Comparison of ENCODE assay signal across 8 cellular contexts in the genomic region with DNA sequence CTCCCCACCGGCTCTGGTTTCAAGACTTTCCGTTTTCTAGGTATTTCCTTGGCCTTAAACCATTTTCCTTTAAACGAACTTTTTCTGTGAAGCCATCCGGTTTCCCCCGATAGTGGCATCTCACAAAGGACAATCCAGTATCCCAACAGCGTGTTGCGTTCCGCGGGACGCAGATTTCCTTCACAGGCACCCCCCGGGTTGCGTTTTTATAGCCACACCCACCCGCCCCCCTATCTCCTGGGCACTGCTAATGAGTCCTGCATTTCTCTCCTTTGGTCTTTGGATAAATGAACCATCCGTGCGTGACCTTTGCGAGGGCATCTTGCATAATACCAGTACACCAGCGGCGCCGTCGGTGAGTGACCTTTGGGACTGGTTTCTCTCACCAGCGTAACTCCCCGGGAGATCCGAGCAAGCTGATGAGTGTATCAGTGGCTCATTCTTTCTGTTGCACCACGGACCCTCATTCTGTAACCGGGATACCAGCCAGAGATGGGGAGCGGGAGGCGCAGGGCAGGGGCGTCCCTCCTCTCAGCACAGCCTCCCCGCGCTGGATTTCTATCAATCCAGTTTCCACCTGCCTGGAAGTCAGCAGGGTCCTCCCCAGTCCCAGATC. TPM values are rescaled to one million over a fixed set of nuclear protein-coding genes. Genes with fewer than 3 reads are reported as not detected.
DNase-seq lines count a peak whose midpoint lies in the region; ATAC-seq, FAIRE-seq and TF ChIP-seq lines count a peak whose summit lies in the region.

No MANE protein-coding gene starts in this region.

- H3K4me3 Mint-ChIP-seq in CD4-positive, alpha-beta T cell = peak overlapping the region; percentile 91
- H3K4me3 Mint-ChIP-seq in activated B cell treated with CpG ODN at 0.5 μM for 24 hours = peak overlapping the region; percentile 90

- no peak for TF ChIP-seq CTCF in CD4-positive, alpha-beta T cell (IDR thresholded peaks at IDR 0.05)
- no peak for TF ChIP-seq CTCF in activated B cell treated with CpG ODN at 0.5 μM for 24 hours (IDR thresholded peaks at IDR 0.05)
- TF ChIP-seq CTCF in pancreas (IDR thresholded peaks at IDR 0.05) = no peak
- no peak for TF ChIP-seq CTCF in GM10266 (IDR thresholded peaks at IDR 0.05; ENCODE audit: control insufficient read depth, insufficient read depth, low read depth, missing control alignments)
- no peak for TF ChIP-seq CTCF in D721Med (IDR thresholded peaks at IDR 0.05; ENCODE audit: insufficient read depth, missing control alignments)

- peaks cover 4% of the 10 kb centered on the region for H3K36me3 ChIP-seq in HUES6 (ENCODE audit: control insufficient read depth, insufficient read depth, low read length)
- no peaks in the 10 kb centered on the region for H3K36me3 ChIP-seq in pancreas

- H3K9me3 Mint-ChIP-seq in CD4-positive, alpha-beta T cell = no peaks in the 10 kb centered on the region
- no peaks in the 10 kb centered on the region for H3K9me3 Mint-ChIP-seq in activated B cell treated with CpG ODN at 0.5 μM for 24 hours

- no peaks in the 10 kb centered on the region for H3K9me3 ChIP-seq in CD4-positive, alpha-beta T cell (ENCODE audit: control insufficient read depth, low read length)
- H3K9me3 ChIP-seq in HUES6 (ENCODE audit: control insufficient read depth, insufficient read depth, low read depth, low read length) (no peaks in the 10 kb centered on the region), pancreas (no peaks in the 10 kb centered on the region)

- DNase-seq in CD4-positive, alpha-beta T cell = peak in 1 of 10 experiments; percentile 36
- DNase-seq in activated B cell treated with CpG ODN at 0.5 μM for 24 hours (no peak), fibroblast of the conjunctiva (ENCODE audit: low read depth) (peak; percentile 51), pancreas (no peak), GM10266 (ENCODE audit: extremely low spot score) (no peak), D721Med (ENCODE audit: insufficient read length, low spot score) (no peak)

- peak overlapping the region; percentile 93 for H3K27ac Mint-ChIP-seq in CD4-positive, alpha-beta T cell
- H3K27ac Mint-ChIP-seq in activated B cell treated with CpG ODN at 0.5 μM for 24 hours = peak overlapping the region; percentile 80

- FAIRE-seq in pancreas (lab: Jason Lieb, UNC) (no peak), D721Med (lab: Jason Lieb, UNC) (no peak)

- H3K27ac ChIP-seq in CD4-positive, alpha-beta T cell (ENCODE audit: low read depth, low read length) = peak overlapping the region; percentile 76
- H3K27ac ChIP-seq in HUES6 (ENCODE audit: low read depth, low read length) (no peak overlapping the region), pancreas (peak overlapping the region; percentile 45 to 72 (median 62))

- POLR2A ChIA-PET in CD4-positive, alpha-beta T cell (lab: Charles Lee) = interaction anchor here (1.0 to 4.2 kb wide), 10 partner anchors 9 to 158 kb away, joined by 3 to 82 read pairs (median 8); a partner anchor contains a TSS
- POLR2A ChIA-PET in activated B cell treated with CpG ODN at 0.5 μM for 24 hours (lab: Charles Lee) = interaction anchor here (0.6 to 4.3 kb wide), 16 partner anchors 9 to 260 kb away, joined by 3 to 93 read pairs (median 3); a partner anchor contains a TSS

- WGBS in pancreas, 2 donors = 2 to 3% methylated on average over 30 of the region's 30 CpGs

- no peak for ATAC-seq in CD4-positive, alpha-beta T cell (ENCODE audit: poor library complexity)
- ATAC-seq in GM19372 (IDR thresholded peaks at IDR 0.05; ENCODE audit: low read depth, unreplicated experiment) = peak; percentile 28
- ATAC-seq in activated B cell treated with CpG ODN at 0.5 μM for 24 hours (ENCODE audit: low read depth) = peak; percentile 32
- ATAC-seq in pancreas = peak; percentile 21 to 54 (median 37)

- H3K9ac ChIP-seq in HUES6 (ENCODE audit: low read length) = peak overlapping the region; percentile 22

- H3K4me1 ChIP-seq in HUES6 (ENCODE audit: control insufficient read depth, insufficient read depth, low read length) (peaks cover 7% of the 10 kb centered on the region; the same call in 1 of the 2 replicates), pancreas (peaks cover 0 to 13% (median 8%) of the 10 kb centered on the region in 3 donors)

- intact Hi-C loops in CD4-positive, alpha-beta T cell (cut with DNase I, micrococcal nuclease) = loop anchor here in 1 of 2 experiments (1.0 to 2.0 kb wide), 3 partner anchors 28 to 64 kb away; no protein-coding TSS in a partner anchor
- intact Hi-C loops in activated B cell treated with CpG ODN at 0.5 μM for 24 hours (cut with micrococcal nuclease) = loop anchor here (1.0 to 10.0 kb wide), 12 partner anchors 10 to 1026 kb away; a partner anchor contains a TSS
- intact Hi-C loops in pancreas (cut with DNase I) = loop anchor here in 2 of 3 donors (2.0 to 5.0 kb wide), 2 partner anchors 58 kb away; no protein-coding TSS in a partner anchor

- peak overlapping the region; percentile 74 for H3K4me3 ChIP-seq in HUES6 (ENCODE audit: low read depth, low read length)
- H3K4me3 ChIP-seq in pancreas = peak overlapping the region; percentile 23 to 82 (median 48)

- H3K36me3 Mint-ChIP-seq in CD4-positive, alpha-beta T cell (ENCODE audit: low read depth) = peaks cover 19% of the 10 kb centered on the region
- H3K36me3 Mint-ChIP-seq in activated B cell treated with CpG ODN at 0.5 μM for 24 hours (ENCODE audit: low read depth) = no peaks in the 10 kb centered on the region

- no peaks in the 10 kb centered on the region for H3K27me3 ChIP-seq in CD4-positive, alpha-beta T cell (ENCODE audit: control insufficient read depth, insufficient read depth, low read length)
- no peaks in the 10 kb centered on the region for H3K27me3 ChIP-seq in HUES6 (ENCODE audit: control insufficient read depth, insufficient read depth, low read length)
- H3K27me3 ChIP-seq in pancreas = no peaks in the 10 kb centered on the region

- CTCF ChIA-PET in CD4-positive, alpha-beta T cell (lab: Charles Lee) = interaction anchor here (0.6 to 1.7 kb wide), 5 partner anchors 9 to 111 kb away, joined by 3 to 7 read pairs (median 3); no protein-coding TSS in a partner anchor
- CTCF ChIA-PET in activated B cell treated with CpG ODN at 0.5 μM for 24 hours (lab: Charles Lee) = interaction anchor here (0.8 to 3.7 kb wide), 11 partner anchors 9 to 261 kb away, joined by 3 to 50 read pairs (median 4); a partner anchor contains a TSS

- no peaks in the 10 kb centered on the region for H3K27me3 Mint-ChIP-seq in CD4-positive, alpha-beta T cell
- H3K27me3 Mint-ChIP-seq in activated B cell treated with CpG ODN at 0.5 μM for 24 hours = no peaks in the 10 kb centered on the region

- H3K4me1 Mint-ChIP-seq in CD4-positive, alpha-beta T cell (ENCODE audit: low read depth) = peaks cover 31% of the 10 kb centered on the region
- peaks cover 16% of the 10 kb centered on the region for H3K4me1 Mint-ChIP-seq in activated B cell treated with CpG ODN at 0.5 μM for 24 hours

RNA-seq across cellular contexts. Expression of a gene that starts 0.6 kb away (rescaled TPM):
- total RNA-seq in CD4-positive, alpha-beta T cell = 1 to 10 TPM; 6.7 to 7.7 TPM
- 11.9 and 12.3 TPM in 2 replicates for total RNA-seq in activated B cell treated with CpG ODN at 0.5 μM for 24 hours
- 10 to 100 TPM; 12.7 to 21.6 (median 18.0) TPM for total RNA-seq in pancreas
- 10 to 100 TPM; 21.2 to 23.0 TPM for polyA plus RNA-seq in pancreas

RNA-seq across cellular contexts. Expression of a gene that starts 27.7 kb away (rescaled TPM):
- 10 to 100 TPM; 11.0 to 11.9 TPM for total RNA-seq in CD4-positive, alpha-beta T cell
- 51.7 and 56.1 TPM in 2 replicates for total RNA-seq in activated B cell treated with CpG ODN at 0.5 μM for 24 hours
- total RNA-seq in pancreas = 100 to 1,000 TPM in 2 of 6 donors, 10 to 100 TPM in 4; 77.7 to 110 (median 97.3) TPM
- polyA plus RNA-seq in pancreas = 100 to 1,000 TPM; 108 to 193 TPM
